28 cellular contexts compared by ENCODE assay signal in genomic region chr16:12027558-12027957, GRCh38. TPM values are rescaled to one million over a fixed set of nuclear protein-coding genes. Genes with fewer than 3 reads are reported as not detected.
A peak's percentile ranks its signal among the peaks of the same experiment; 100 is the strongest.
DNase-seq lines count a peak whose midpoint lies in the region; ATAC-seq, FAIRE-seq and TF ChIP-seq lines count a peak whose summit lies in the region.
"Had no signal": no experiment of that assay in that cellular context is flagged by ENCODE, and none has a peak within 500 bp of the region (broad histone marks: within the 10 kb centered on the region; RNA-seq: fewer than 3 reads in every experiment).

No MANE protein-coding gene starts in this region.

- TF ChIP-seq CTCF in OCI-LY1 (IDR thresholded peaks at IDR 0.05; ENCODE audit: low read length) (no peak), GM12878 (IDR thresholded peaks at IDR 0.05 in 2 of 3, conservative IDR thresholded peaks at IDR 0.05 in 1 of 3; ENCODE audit: control insufficient read depth in 2 of 3, extremely low read depth in 1 of 3, insufficient read depth in 1 of 3, low read depth in 3 of 3, low read length in 3 of 3) (no peak), parathyroid adenoma (IDR thresholded peaks at IDR 0.05) (no peak)

- peak overlapping the region; percentile 45 for H3K4me3 ChIP-seq in OCI-LY1 (ENCODE audit: low read depth, low read length, poor library complexity, severe bottlenecking)
- H3K4me3 ChIP-seq in GM12878 = no peak overlapping the region
- H3K4me3 ChIP-seq in parathyroid adenoma (ENCODE audit: low read depth, low read length) = peak overlapping the region; percentile 37
- H3K4me3 ChIP-seq: left ventricle myocardium inferior, right atrium auricular region, smooth muscle cell, thoracic aorta had no signal

- no peak overlapping the region for H2AFZ ChIP-seq in OCI-LY1 (ENCODE audit: low read length)
- H2AFZ ChIP-seq in GM12878 (ENCODE audit: control insufficient read depth, low read depth, low read length) = no peak overlapping the region
- H2AFZ ChIP-seq in parathyroid adenoma = peak overlapping the region; percentile 53

- no peaks in the 10 kb centered on the region for H3K9me3 ChIP-seq in OCI-LY1 (ENCODE audit: low read length)
- no peaks in the 10 kb centered on the region for H3K9me3 ChIP-seq in GM12878 (replicated peaks; ENCODE audit: control insufficient read depth, insufficient read depth, low read length)
- no peaks in the 10 kb centered on the region for H3K9me3 ChIP-seq in parathyroid adenoma (ENCODE audit: control insufficient read depth, low read length)
- H3K9me3 ChIP-seq: left ventricle myocardium inferior, right atrium auricular region, thoracic aorta had no signal

- no peak for ATAC-seq in GM12878
- ATAC-seq in HG03039 (IDR thresholded peaks at IDR 0.05; ENCODE audit: unreplicated experiment) = no peak
- ATAC-seq in GM19035 (IDR thresholded peaks at IDR 0.05; ENCODE audit: unreplicated experiment) = no peak

- in situ Hi-C loops in GM12878 (cut with MboI) = no loop called here

- H3F3A ChIP-seq in OCI-LY1 (ENCODE audit: insufficient read depth, low read length) = no peaks in the 10 kb centered on the region

- RAD21 ChIA-PET in GM12878 (lab: Charles Lee; ENCODE audit: unreplicated experiment) = interaction anchor here (1.3 kb wide), 1 partner anchor 60 kb away, joined by 4 read pairs; no protein-coding TSS in a partner anchor

- H3K4me1 ChIP-seq in OCI-LY1 (ENCODE audit: insufficient read depth, low read length, severe bottlenecking) (peaks cover 40% of the 10 kb centered on the region), GM12878 (ENCODE audit: control insufficient read depth, insufficient read depth, low read length) (peaks cover 18% of the 10 kb centered on the region), parathyroid adenoma (peaks cover 14% of the 10 kb centered on the region)
- H3K4me1 ChIP-seq: left ventricle myocardium inferior, right atrium auricular region had no signal

- peak overlapping the region; percentile 52 for H3K4me2 ChIP-seq in OCI-LY1 (ENCODE audit: low read length)
- H3K4me2 ChIP-seq in GM12878 (ENCODE audit: control insufficient read depth, insufficient read depth) = 0 out of 2 replicates have a peak overlapping the region, but pooled peaks have one; percentile 56
- H3K4me2 ChIP-seq in parathyroid adenoma (ENCODE audit: low read length) = peak overlapping the region; percentile 60
- H3K4me2 ChIP-seq: smooth muscle cell had no signal

- H3K9ac ChIP-seq in OCI-LY1 (ENCODE audit: low read length) (peak overlapping the region; percentile 21; the same call in 1 of the 2 replicates), GM12878 (ENCODE audit: control insufficient read depth, insufficient read depth, low read length) (no peak overlapping the region), parathyroid adenoma (no peak overlapping the region)

- H3K36me3 ChIP-seq in OCI-LY1 (ENCODE audit: insufficient read depth, low read length) (peaks cover 3% of the 10 kb centered on the region; the same call in 1 of the 2 replicates), GM12878 (ENCODE audit: control insufficient read depth in 2 of 2, insufficient read depth in 2 of 2, low read length in 1 of 2) (peaks cover 6 to 14% of the 10 kb centered on the region in 2 experiments), parathyroid adenoma (ENCODE audit: control insufficient read depth, insufficient read depth, low read length) (no peaks in the 10 kb centered on the region)
- H3K36me3 ChIP-seq: right atrium auricular region, thoracic aorta had no signal

- TF ChIP-seq EP300 in GM12878 (IDR thresholded peaks at IDR 0.05; ENCODE audit: borderline replicate concordance in 1 of 2, control insufficient read depth in 1 of 2, low read depth in 2 of 2, low read length in 2 of 2) = no peak

- no peaks in the 10 kb centered on the region for H3K79me2 ChIP-seq in OCI-LY1 (ENCODE audit: insufficient read depth, low read length)
- peaks cover 8% of the 10 kb centered on the region for H3K79me2 ChIP-seq in GM12878 (ENCODE audit: control insufficient read depth, insufficient read depth, low read length)
- peaks cover 25% of the 10 kb centered on the region for H3K79me2 ChIP-seq in parathyroid adenoma

- TF ChIP-seq RAD21 in GM12878 (IDR thresholded peaks at IDR 0.05; ENCODE audit: insufficient read depth, low read depth, low read length) = no peak

- CTCF ChIA-PET in GM12878 (lab: Yijun Ruan, JAX) = interaction anchor here (0.6 to 0.7 kb wide), 2 partner anchors 40 to 805 kb away, joined by 3 to 4 read pairs; no protein-coding TSS in a partner anchor

- no peaks in the 10 kb centered on the region for H4K20me1 ChIP-seq in OCI-LY1 (ENCODE audit: insufficient read depth, low read length)
- H4K20me1 ChIP-seq in GM12878 (ENCODE audit: control insufficient read depth, insufficient read depth) = no peaks in the 10 kb centered on the region

- no peak for FAIRE-seq in GM12878 (lab: Jason Lieb, UNC)
- FAIRE-seq: colon, GM12891, urothelium cell line had no signal

- POLR2A ChIA-PET in GM12878 (lab: Charles Lee) = interaction anchor here (0.6 kb wide), 1 partner anchor 745 kb away, joined by 3 read pairs; no protein-coding TSS in a partner anchor

- SMC1A ChIA-PET in GM12878 (lab: Charles Lee; ENCODE audit: uncharacterized antibody, unreplicated experiment) = interaction anchor here (1.0 to 1.4 kb wide), 2 partner anchors 33 to 69 kb away, joined by 3 to 4 read pairs; no protein-coding TSS in a partner anchor

- DNase-seq in DMS153 treated with DMSO at 0.1 percent for 48 hours (lab: John Stamatoyannopoulos, UW; ENCODE audit: unreplicated experiment) (peak; percentile 24), DMS153 (lab: John Stamatoyannopoulos, UW) (no peak), GM12878 (ENCODE audit: low read depth, low spot score) (no peak), hypothalamus (lab: John Stamatoyannopoulos, UW) (no peak)
- DNase-seq: activated CD4-positive, alpha-beta T cell treated with anti-CD3 and anti-CD28 coated beads, Interleukin-2, amount 50 U/mL, for 1 hour; activated CD4-positive, CD25-positive, alpha-beta regulatory T cell; activated gamma-delta T cell; activated naive CD8-positive, alpha-beta T cell treated with anti-CD3 and anti-CD28 coated beads for 36 hours; activated T-cell treated with anti-CD3 and anti-CD28 coated beads, Interleukin-2, amount 50 U/mL, for 24 hours; anterior cingulate cortex; effector memory CD4-positive, alpha-beta T cell; foreskin fibroblast; left ventricle myocardium inferior; NCI-H1694 treated with DMSO at 0.1 percent for 48 hours; NCI-H524; T-helper 1 cell had no signal

- no peak for TF ChIP-seq POLR2A in GM12878 (IDR thresholded peaks at IDR 0.05; ENCODE audit: low read depth, low read length)

- H3K27me3 ChIP-seq in OCI-LY1 (ENCODE audit: insufficient read depth, low read length) (no peaks in the 10 kb centered on the region), GM12878 (replicated peaks in 1 of 2; ENCODE audit: control insufficient read depth in 2 of 2, insufficient read depth in 2 of 2, low read length in 1 of 2) (no peaks in the 10 kb centered on the region), parathyroid adenoma (ENCODE audit: control insufficient read depth, insufficient read depth, low read length) (no peaks in the 10 kb centered on the region)
- H3K27me3 ChIP-seq: right atrium auricular region had no signal

- no peaks in the 10 kb centered on the region for H3K9me2 ChIP-seq in OCI-LY1 (ENCODE audit: low read depth, low read length)

- TSS peak; percentile 39 for BruUV-seq in GM12878 (replicated peaks; lab: Mats Ljungman, UMichigan)

- 94% methylated on average over 3 of the region's 3 CpGs for WGBS in GM12878 (ENCODE audit: insufficient coverage, insufficient replicate concordance, low lambda C conversion rate, missing lambda C conversion rate)

- intact Hi-C loops in GM12878 (cut with micrococcal nuclease; ENCODE audit: unreplicated experiment) = loop anchor here (10.0 kb wide), 1 partner anchor 63 kb away; the partner anchor contains the start of gene TNFRSF17

- H3K27ac ChIP-seq in OCI-LY1 (ENCODE audit: low read depth, low read length, poor library complexity, severe bottlenecking) (peak overlapping the region; percentile 28), GM12878 (ENCODE audit: control insufficient read depth, insufficient read depth) (no peak overlapping the region), parathyroid adenoma (peak overlapping the region; percentile 79)
- H3K27ac ChIP-seq: 22Rv1, C4-2B, left ventricle myocardium inferior, right atrium auricular region, thoracic aorta had no signal

TF ChIP-seq in GM12878, 131 proteins besides CTCF, POLR2A, EP300 and RAD21 (continues in another document):
- no peak for TF ChIP-seq CREM (IDR thresholded peaks at IDR 0.05; ENCODE audit: low read depth)
- no peak for TF ChIP-seq ZZZ3 (IDR thresholded peaks at IDR 0.05; ENCODE audit: control insufficient read depth, insufficient read length, low read depth)

RNA-seq across cellular contexts. Expression of gene SNX29, which starts 51.0 kb away (rescaled TPM):
- total RNA-seq in GM12878 (2013; cell fraction: nucleolus; rRNA removed) = 736 and 739 TPM in 2 replicates
- total RNA-seq in GM12878 (2014; rRNA removed) (22.0 and 24.2 TPM in 2 replicates), GM12878 (2014; rRNA removed; fragmentation: Illumina TruSeq; extraction: Trizol) (20.3 and 21.5 TPM in 2 replicates), GM12878 (2021) (62.4 and 68.3 TPM in 2 replicates)
- 12.9 TPM for polyA plus RNA-seq in GM12878 (2011; ENCODE audit: low read depth)
- polyA plus RNA-seq in GM12878 (2011; rRNA removed) (26.7 and 38.7 TPM in 2 replicates), GM12878 (2014; fragmentation: Illumina TruSeq; extraction: Trizol) (21.0 and 24.4 TPM in 2 replicates), GM12878 (2014; fragmentation: Nextera tagmentation; extraction: Ambion mirVana) (10 to 100 TPM in 1 of 2 experiments, 1 to 10 TPM in 1; 6.8 to 44.0 TPM), GM12878 (2014; rRNA removed) (19.3 and 24.1 TPM in 2 replicates), GM12878 (2016; fragmentation: Nextera tagmentation; extraction: Ambion mirVana) (10 to 100 TPM; 54.6 to 68.3 TPM)
- 32.5 and 36.2 TPM in 2 replicates for polyA plus RNA-seq in GM12878 (2011; cell fraction: cytosol; rRNA removed)
- polyA plus RNA-seq in GM12878 (2011; cell fraction: nucleus; rRNA removed) = 46.6 and 54.8 TPM in 2 replicates
- polyA plus RNA-seq in GM12878 (2012) = 18.4 and 20.3 TPM in 2 replicates
- 205 and 208 TPM in 2 replicates for polyA minus RNA-seq in GM12878 (2011; rRNA and poly(A)+ RNA removed)
- polyA minus RNA-seq in GM12878 (2011; cell fraction: cytosol; rRNA and poly(A)+ RNA removed) = 24.7 and 27.9 TPM in 2 replicates
- 148 and 216 TPM in 2 replicates for polyA minus RNA-seq in GM12878 (2011; cell fraction: nucleus; rRNA and poly(A)+ RNA removed)
